In genomic region chr7:114085313-114085591, GRCh38 we compare ENCODE assay signal across 8 cellular contexts.
A peak's percentile ranks its signal among the peaks of the same experiment; 100 is the strongest.
DNase-seq lines count a peak whose midpoint lies in the region; ATAC-seq lines count a peak whose summit lies in the region.

No MANE protein-coding gene starts in this region.

- peak overlapping the region; percentile 93 for H3K4me3 ChIP-seq in iPS-18a (ENCODE audit: low read length)

- peak; percentile 3 for ATAC-seq in stimulated activated memory B cell treated with anti-CD40 and anti-IgM and Interleukin-4, amounts not matched to agents 10 μg/mL and 1 μg/mL and 100 μg/mL, for 72 hours

- no peaks in the 10 kb centered on the region for H3K9me3 ChIP-seq in iPS-18a (ENCODE audit: control insufficient read depth, low read depth, low read length)

- no peak for DNase-seq in activated naive CD4-positive, alpha-beta T cell treated with anti-CD3 and anti-CD28 coated beads, Interleukin-2, amount 10 ng/mL, durations not matched to agents 7 days and 5 days
- no peak for DNase-seq in activated naive CD4-positive, alpha-beta T cell treated with Interleukin-2 at 50 U/mL for 16 hours
- no peak for DNase-seq in activated T-helper 1 cell treated with anti-CD3 and anti-CD28 coated beads, Interleukin-12 subunit alpha, Interleukin-12 subunit beta, Interleukin-2, Interleukin-4 antibody, amounts not matched to agents 30 ng/mL and 10 ng/mL and 1 ng/mL, durations not matched to agents 14 hours and 24 hours and 36 hours (ENCODE audit: low spot score)
- DNase-seq in midbrain (lab: John Stamatoyannopoulos, UW) (no peak), CD1c-positive myeloid dendritic cell (ENCODE audit: extremely low spot score) (no peak)
- no peak for DNase-seq in stimulated activated CD4-positive, alpha-beta T cell treated with anti-CD3 and anti-CD28 coated beads, Interleukin-4, amount 100 ng/mL, for 4 hours

- no peaks in the 10 kb centered on the region for H3K9me3 Mint-ChIP-seq in activated naive CD4-positive, alpha-beta T cell treated with anti-CD3 and anti-CD28 coated beads, Interleukin-2, amount 10 ng/mL, durations not matched to agents 7 days and 5 days
- H3K9me3 Mint-ChIP-seq in activated T-helper 1 cell treated with anti-CD3 and anti-CD28 coated beads, Interleukin-12 subunit alpha, Interleukin-12 subunit beta, Interleukin-2, Interleukin-4 antibody, amounts not matched to agents 30 ng/mL and 10 ng/mL and 1 ng/mL, durations not matched to agents 14 hours and 24 hours and 36 hours = no peaks in the 10 kb centered on the region
- H3K9me3 Mint-ChIP-seq in stimulated activated memory B cell treated with anti-CD40 and anti-IgM and Interleukin-4, amounts not matched to agents 10 μg/mL and 1 μg/mL and 100 μg/mL, for 72 hours = no peaks in the 10 kb centered on the region

- H3K36me3 ChIP-seq in iPS-18a (ENCODE audit: control insufficient read depth, low read depth, low read length) = no peaks in the 10 kb centered on the region

- peaks cover 4% of the 10 kb centered on the region for H3K36me3 Mint-ChIP-seq in activated naive CD4-positive, alpha-beta T cell treated with anti-CD3 and anti-CD28 coated beads, Interleukin-2, amount 10 ng/mL, durations not matched to agents 7 days and 5 days
- H3K36me3 Mint-ChIP-seq in activated T-helper 1 cell treated with anti-CD3 and anti-CD28 coated beads, Interleukin-12 subunit alpha, Interleukin-12 subunit beta, Interleukin-2, Interleukin-4 antibody, amounts not matched to agents 30 ng/mL and 10 ng/mL and 1 ng/mL, durations not matched to agents 14 hours and 24 hours and 36 hours (ENCODE audit: low read depth) = no peaks in the 10 kb centered on the region
- H3K36me3 Mint-ChIP-seq in stimulated activated memory B cell treated with anti-CD40 and anti-IgM and Interleukin-4, amounts not matched to agents 10 μg/mL and 1 μg/mL and 100 μg/mL, for 72 hours = no peaks in the 10 kb centered on the region

- H3K4me1 ChIP-seq in iPS-18a (ENCODE audit: control insufficient read depth, low read depth, low read length) = peaks cover 25% of the 10 kb centered on the region

- CTCF ChIA-PET in activated naive CD4-positive, alpha-beta T cell treated with anti-CD3 and anti-CD28 coated beads, Interleukin-2, amount 10 ng/mL, durations not matched to agents 7 days and 5 days (lab: Charles Lee) = interaction anchor here (0.7 kb wide), 2 partner anchors 579 to 712 kb away, joined by 3 read pairs; no protein-coding TSS in a partner anchor

- peaks cover 76% of the 10 kb centered on the region for H3K27me3 Mint-ChIP-seq in activated naive CD4-positive, alpha-beta T cell treated with anti-CD3 and anti-CD28 coated beads, Interleukin-2, amount 10 ng/mL, durations not matched to agents 7 days and 5 days
- peaks cover 74% of the 10 kb centered on the region for H3K27me3 Mint-ChIP-seq in activated T-helper 1 cell treated with anti-CD3 and anti-CD28 coated beads, Interleukin-12 subunit alpha, Interleukin-12 subunit beta, Interleukin-2, Interleukin-4 antibody, amounts not matched to agents 30 ng/mL and 10 ng/mL and 1 ng/mL, durations not matched to agents 14 hours and 24 hours and 36 hours (ENCODE audit: insufficient read depth)
- H3K27me3 Mint-ChIP-seq in stimulated activated memory B cell treated with anti-CD40 and anti-IgM and Interleukin-4, amounts not matched to agents 10 μg/mL and 1 μg/mL and 100 μg/mL, for 72 hours = peaks cover 71% of the 10 kb centered on the region

- H3K4me3 Mint-ChIP-seq in activated naive CD4-positive, alpha-beta T cell treated with anti-CD3 and anti-CD28 coated beads, Interleukin-2, amount 10 ng/mL, durations not matched to agents 7 days and 5 days = peak overlapping the region; percentile 81
- H3K4me3 Mint-ChIP-seq in activated T-helper 1 cell treated with anti-CD3 and anti-CD28 coated beads, Interleukin-12 subunit alpha, Interleukin-12 subunit beta, Interleukin-2, Interleukin-4 antibody, amounts not matched to agents 30 ng/mL and 10 ng/mL and 1 ng/mL, durations not matched to agents 14 hours and 24 hours and 36 hours = peak overlapping the region; percentile 83
- peak overlapping the region; percentile 91 for H3K4me3 Mint-ChIP-seq in stimulated activated memory B cell treated with anti-CD40 and anti-IgM and Interleukin-4, amounts not matched to agents 10 μg/mL and 1 μg/mL and 100 μg/mL, for 72 hours

- H3K27me3 ChIP-seq in iPS-18a (ENCODE audit: control insufficient read depth, insufficient read depth, low read length) = peaks cover 87% of the 10 kb centered on the region

- H3K4me1 Mint-ChIP-seq in activated naive CD4-positive, alpha-beta T cell treated with anti-CD3 and anti-CD28 coated beads, Interleukin-2, amount 10 ng/mL, durations not matched to agents 7 days and 5 days = peaks cover 41% of the 10 kb centered on the region
- H3K4me1 Mint-ChIP-seq in activated T-helper 1 cell treated with anti-CD3 and anti-CD28 coated beads, Interleukin-12 subunit alpha, Interleukin-12 subunit beta, Interleukin-2, Interleukin-4 antibody, amounts not matched to agents 30 ng/mL and 10 ng/mL and 1 ng/mL, durations not matched to agents 14 hours and 24 hours and 36 hours (ENCODE audit: low read depth) = peaks cover 39% of the 10 kb centered on the region
- H3K4me1 Mint-ChIP-seq in stimulated activated memory B cell treated with anti-CD40 and anti-IgM and Interleukin-4, amounts not matched to agents 10 μg/mL and 1 μg/mL and 100 μg/mL, for 72 hours = peaks cover 52% of the 10 kb centered on the region

- H3K9ac ChIP-seq in iPS-18a (ENCODE audit: low read length) = peak overlapping the region; percentile 72

- intact Hi-C loops in activated T-helper 1 cell treated with anti-CD3 and anti-CD28 coated beads, Interleukin-12 subunit alpha, Interleukin-12 subunit beta, Interleukin-2, Interleukin-4 antibody, amounts not matched to agents 30 ng/mL and 10 ng/mL and 1 ng/mL, durations not matched to agents 14 hours and 24 hours and 36 hours (cut with micrococcal nuclease) = loop anchor here (10.0 kb wide), 4 partner anchors 320 to 1390 kb away; no protein-coding TSS in a partner anchor

- no peak overlapping the region for H3K27ac ChIP-seq in iPS-18a (ENCODE audit: low read length)

- H3K27ac Mint-ChIP-seq in activated naive CD4-positive, alpha-beta T cell treated with anti-CD3 and anti-CD28 coated beads, Interleukin-2, amount 10 ng/mL, durations not matched to agents 7 days and 5 days = peak overlapping the region; percentile 81
- H3K27ac Mint-ChIP-seq in activated T-helper 1 cell treated with anti-CD3 and anti-CD28 coated beads, Interleukin-12 subunit alpha, Interleukin-12 subunit beta, Interleukin-2, Interleukin-4 antibody, amounts not matched to agents 30 ng/mL and 10 ng/mL and 1 ng/mL, durations not matched to agents 14 hours and 24 hours and 36 hours = peak overlapping the region; percentile 81
- peak overlapping the region; percentile 42 for H3K27ac Mint-ChIP-seq in stimulated activated memory B cell treated with anti-CD40 and anti-IgM and Interleukin-4, amounts not matched to agents 10 μg/mL and 1 μg/mL and 100 μg/mL, for 72 hours
